ENCODE assay signal across 8 cellular contexts in genomic region chr6:43058511-43058910, GRCh38. TPM values are rescaled to one million over a fixed set of nuclear protein-coding genes. Genes with fewer than 3 reads are reported as not detected.
DNase-seq lines count a peak whose midpoint lies in the region; TF ChIP-seq lines count a peak whose summit lies in the region.

No MANE protein-coding gene starts in this region.

- no peaks in the 10 kb centered on the region for H4K20me1 ChIP-seq in PC-9 (ENCODE audit: insufficient read depth)

- no peaks in the 10 kb centered on the region; the same call in 1 of the 2 replicates for H3K36me3 ChIP-seq in PC-9 (ENCODE audit: low read depth)
- peaks cover 7 to 16% of the 10 kb centered on the region in 2 experiments for H3K36me3 ChIP-seq in trophoblast cell (ENCODE audit: control insufficient read depth in 1 of 2, insufficient read depth in 2 of 2, low read length in 2 of 2)

- H3F3A ChIP-seq in PC-9 (ENCODE audit: insufficient read depth, low read depth), result peaks cover 30% of the 10 kb centered on the region; the same call in 1 of the 2 replicates

- no peak overlapping the region for H3K18ac ChIP-seq in trophoblast cell (ENCODE audit: low read length)

- H3K27me3 ChIP-seq in PC-9 (ENCODE audit: insufficient read depth, low read depth), result no peaks in the 10 kb centered on the region
- H3K27me3 ChIP-seq in trophoblast cell (ENCODE audit: insufficient read depth, low read length), result no peaks in the 10 kb centered on the region

- H2AFZ ChIP-seq in PC-9, result peak overlapping the region; percentile 86
- no peak overlapping the region for H2AFZ ChIP-seq in trophoblast cell (ENCODE audit: insufficient read depth, low read length, poor library complexity)

- H3K9me3 ChIP-seq in PC-9 (ENCODE audit: insufficient read depth, low read depth) (no peaks in the 10 kb centered on the region), trophoblast cell (ENCODE audit: insufficient read depth, low read depth, low read length) (no peaks in the 10 kb centered on the region)

- no peak overlapping the region for H3K23ac ChIP-seq in trophoblast cell (ENCODE audit: low read length)

- H3K14ac ChIP-seq in trophoblast cell (ENCODE audit: low read length), result no peak overlapping the region

- peak overlapping the region; percentile 96 for H3K4me2 ChIP-seq in PC-9
- H3K4me2 ChIP-seq in trophoblast cell (ENCODE audit: low read length), result peak overlapping the region; percentile 91

- POLR2A ChIA-PET in PC-9 (lab: Charles Lee; ENCODE audit: unreplicated experiment), result interaction anchor here (0.6 kb wide), 1 partner anchor 175 kb away, joined by 3 read pairs; no protein-coding TSS in a partner anchor

- H4K8ac ChIP-seq in trophoblast cell (ENCODE audit: low read depth, low read length), result no peak overlapping the region

- no peak overlapping the region for H2BK120ac ChIP-seq in trophoblast cell (ENCODE audit: insufficient read depth, low read length, poor library complexity)

- H3K4me3 ChIP-seq in PC-9 (peak overlapping the region; percentile 80), trophoblast cell (ENCODE audit: low read depth, low read length) (no peak overlapping the region)

- intact Hi-C loops in PC-9 (cut with micrococcal nuclease; ENCODE audit: unreplicated experiment), result loop anchor here (2.0 to 5.0 kb wide), 2 partner anchors 46 to 112 kb away; partner anchors contain the start of genes KLHDC3, MEA1 and SRF

- no peak overlapping the region for H2BK5ac ChIP-seq in trophoblast cell (ENCODE audit: low read depth, low read length, poor library complexity)

- no peak overlapping the region for H2AK5ac ChIP-seq in trophoblast cell (ENCODE audit: low read length)

- peak overlapping the region; percentile 34 for H3K4ac ChIP-seq in trophoblast cell (ENCODE audit: low read depth, low read length)

- TF ChIP-seq CTCF in PC-9 (conservative IDR thresholded peaks at IDR 0.05), result no peak

- H3K79me2 ChIP-seq in PC-9 (ENCODE audit: low read depth) (peaks cover 32% of the 10 kb centered on the region), trophoblast cell (ENCODE audit: control insufficient read depth, insufficient read depth, low read length, poor library complexity) (peaks cover 6% of the 10 kb centered on the region)

- no peak overlapping the region for H3K27ac ChIP-seq in PC-9
- peak overlapping the region; percentile 75 for H3K27ac ChIP-seq in epithelial cell of prostate
- H3K27ac ChIP-seq in trophoblast cell (ENCODE audit: low read depth, low read length), result no peak overlapping the region

- no peak overlapping the region for H4K91ac ChIP-seq in trophoblast cell (ENCODE audit: low read depth, low read length)

- H2BK12ac ChIP-seq in trophoblast cell (ENCODE audit: low read length), result no peak overlapping the region

- H3K4me1 ChIP-seq in PC-9 (replicated peaks; ENCODE audit: insufficient read depth) (peaks cover 22% of the 10 kb centered on the region), trophoblast cell (ENCODE audit: control insufficient read depth in 1 of 2, insufficient read depth in 2 of 2, low read length in 2 of 2) (peaks cover 17 to 25% of the 10 kb centered on the region in 2 experiments)

- peaks cover 15% of the 10 kb centered on the region for H3K79me1 ChIP-seq in trophoblast cell (ENCODE audit: low read length)

- peak overlapping the region; percentile 73 for H3K9ac ChIP-seq in trophoblast cell (ENCODE audit: low read length)

- no peak overlapping the region for H4K12ac ChIP-seq in trophoblast cell (ENCODE audit: low read depth, low read length)

- no CpG with 5 or more reads among the region's 1 CpG for WGBS in trophoblast cell (ENCODE audit: extremely low coverage, insufficient coverage, insufficient read length)

- DNase-seq in ELR (ENCODE audit: low read depth) (peak; percentile 51), PC-9 (no peak), epithelial cell of prostate (ENCODE audit: low read depth, low spot score) (no peak), trophoblast cell (peak in 1 of 2 donors; percentile 42), NCI-H2081 treated with DMSO at 0.1 percent for 48 hours (lab: John Stamatoyannopoulos, UW) (no peak), T1000 (lab: John Stamatoyannopoulos, UW) (no peak), NCI-H2029 treated with DMSO at 0.1 percent for 48 hours (lab: John Stamatoyannopoulos, UW) (no peak)
- DNase-seq in stimulated activated naive CD4-positive, alpha-beta T cell (lab: John Stamatoyannopoulos, UW), result no peak

- BruUV-seq in PC-9 (replicated peaks; lab: Mats Ljungman, UMichigan), result TSS peak; percentile 50

- CTCF ChIA-PET in PC-9 (lab: Charles Lee), result no interaction called here

- H3K9me2 ChIP-seq in PC-9 (ENCODE audit: insufficient read depth), result no peaks in the 10 kb centered on the region

RNA-seq across cellular contexts. Expression of gene MRPL2, which starts 0.7 kb away (rescaled TPM):
- 86.2 and 110 TPM in 2 replicates for total RNA-seq in PC-9 (2021)
- 47.4 and 49.7 TPM in 2 replicates for polyA plus RNA-seq in trophoblast cell (2013)

RNA-seq across cellular contexts. Expression of gene KLC4, which starts 0.9 kb away (rescaled TPM):
- 46.2 and 46.7 TPM in 2 replicates for total RNA-seq in PC-9 (2021)
- 22.8 and 23.4 TPM in 2 replicates for polyA plus RNA-seq in trophoblast cell (2013)

RNA-seq across cellular contexts. Expression of gene CUL7, which starts 4.9 kb away (rescaled TPM):
- 22.8 and 32.4 TPM in 2 replicates for total RNA-seq in PC-9 (2021)
- 22.6 and 22.9 TPM in 2 replicates for polyA plus RNA-seq in trophoblast cell (2013)

RNA-seq across cellular contexts. Expression of gene PTK7, which starts 17.6 kb away (rescaled TPM):
- 106 and 110 TPM in 2 replicates for total RNA-seq in PC-9 (2021)
- 188 and 193 TPM in 2 replicates for polyA plus RNA-seq in trophoblast cell (2013)

RNA-seq across cellular contexts. Expression of gene RRP36, which starts 37.1 kb away (rescaled TPM):
- total RNA-seq in PC-9 (2021), result 45.2 and 62.5 TPM in 2 replicates
- polyA plus RNA-seq in trophoblast cell (2013), result 81.7 and 88.1 TPM in 2 replicates
